In the genomic region with DNA sequence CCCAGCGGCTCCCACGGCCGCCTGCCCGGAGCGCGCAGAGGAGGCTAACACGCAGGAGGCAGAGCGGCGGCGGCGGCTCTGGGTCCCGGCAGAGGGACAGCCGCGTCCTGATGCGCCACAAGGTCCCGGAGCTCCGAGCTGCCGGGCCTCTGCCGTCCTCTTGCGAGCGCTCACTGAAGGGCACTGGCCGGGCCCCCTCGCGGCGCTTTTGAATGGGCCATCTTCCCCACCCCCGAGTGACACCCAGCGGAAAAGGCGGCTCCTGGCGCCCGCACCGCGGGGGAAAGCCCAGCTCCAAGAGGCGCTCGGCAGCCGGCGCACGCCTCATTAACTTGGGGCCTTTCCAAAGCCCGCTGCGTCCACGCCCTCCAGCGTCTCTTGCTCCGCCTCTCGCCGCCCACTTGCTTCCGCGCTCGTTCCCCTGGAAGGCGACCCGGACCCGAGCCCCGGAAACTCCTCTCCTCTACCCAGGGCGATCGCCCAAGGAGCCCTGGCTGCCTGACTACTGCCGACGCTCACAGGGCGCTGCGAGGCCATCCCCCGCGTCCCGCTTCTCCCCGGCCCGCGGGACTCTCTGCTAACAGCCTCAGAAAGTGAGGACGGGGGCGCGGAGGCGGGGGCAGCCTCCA, we compare ENCODE assay signal across 8 cellular contexts. TPM values are rescaled to one million over a fixed set of nuclear protein-coding genes. Genes with fewer than 3 reads are reported as not detected.
A peak's percentile ranks its signal among the peaks of the same experiment; 100 is the strongest.
DNase-seq lines count a peak whose midpoint lies in the region; ATAC-seq and TF ChIP-seq lines count a peak whose summit lies in the region.

Gene PHLDA1 (minus strand): TSS at position 363 of the 629 bp plus-strand sequence.

- peak; percentile 74 for TF ChIP-seq CTCF in AG09309 (IDR thresholded peaks at IDR 0.05; ENCODE audit: control insufficient read depth, insufficient read depth, low read depth, low read length, missing control alignments)
- TF ChIP-seq CTCF in WTC11 (IDR thresholded peaks at IDR 0.05), result no peak
- peak; percentile 58 for TF ChIP-seq CTCF in cardiac fibroblast (IDR thresholded peaks at IDR 0.05; ENCODE audit: low read depth, low read length)

- H3K4me1 Mint-ChIP-seq in WTC11, result peaks cover 53% of the 10 kb centered on the region

- CTCF ChIA-PET in WTC11 (lab: Charles Lee), result interaction anchor here (0.7 to 4.8 kb wide), 18 partner anchors 8 to 641 kb away, joined by 3 to 24 read pairs (median 5); partner anchors contain the start of gene GLIPR1L2

- DNase-seq in AG09309 (ENCODE audit: low read depth) (peak; percentile 88), NCI-H2227 treated with DMSO at 0.1 percent for 48 hours (lab: John Stamatoyannopoulos, UW) (peak; percentile 68), WTC11 (ENCODE audit: low spot score) (peak; percentile 92), cardiac fibroblast (ENCODE audit: low read depth in 2 of 2) (peak; percentile 98 to 99), inferior parietal cortex (ENCODE audit: extremely low spot score) (peak; percentile 90)
- DNase-seq in stimulated activated CD4-positive, alpha-beta T cell treated with anti-CD3 and anti-CD28 coated beads, Interleukin-12 subunit alpha, Interleukin-12 subunit beta, amount 100 ng/mL, for 24 hours (ENCODE audit: low read depth in 2 of 2), result peak; percentile 91 to 94

- H3K9me3 Mint-ChIP-seq in WTC11, result no peaks in the 10 kb centered on the region

- ATAC-seq in GM18909 (IDR thresholded peaks at IDR 0.05; ENCODE audit: poor library complexity, unreplicated experiment) (peak; percentile 89), HG03175 (IDR thresholded peaks at IDR 0.05; ENCODE audit: unreplicated experiment) (peak; percentile 82), WTC11 (peak; percentile 69)

- peak within 1 kb of the TSS; percentile 97 for H3K4me3 ChIP-seq in AG09309 (ENCODE audit: control insufficient read depth, low read depth, low read length)
- H3K4me3 ChIP-seq in cardiac fibroblast (replicated peaks in 1 of 2; ENCODE audit: low read depth in 2 of 2, low read length in 2 of 2), result peak within 1 kb of the TSS; percentile 78 to 96

- H3K27ac Mint-ChIP-seq in WTC11, result peak within 1 kb of the TSS; percentile 99

- POLR2A ChIA-PET in WTC11 (lab: Charles Lee), result interaction anchor here (0.6 to 2.2 kb wide), 6 partner anchors 9 to 520 kb away, joined by 3 to 14 read pairs (median 4); partner anchors contain the start of gene KRR1

- H3K4me3 Mint-ChIP-seq in WTC11, result peak within 1 kb of the TSS; percentile 91

- H3K27me3 Mint-ChIP-seq in WTC11 (ENCODE audit: low read depth), result peaks cover 3% of the 10 kb centered on the region; the same call in 1 of the 2 replicates

- H3K36me3 Mint-ChIP-seq in WTC11, result peaks cover 32% of the 10 kb centered on the region

TF ChIP-seq in WTC11, 78 proteins besides CTCF, POLR2A, EP300 and RAD21 (continues in another document):
- peak; percentile 75 for TF ChIP-seq TEAD1 (CRISPR knock-in tag; IDR thresholded peaks at IDR 0.05)
- TF ChIP-seq IRF2 (CRISPR knock-in tag; IDR thresholded peaks at IDR 0.05; ENCODE audit: borderline replicate concordance, low read depth), result no peak
- no peak for TF ChIP-seq PREB (CRISPR knock-in tag; IDR thresholded peaks at IDR 0.05; ENCODE audit: borderline replicate concordance)
- TF ChIP-seq SOX15 (CRISPR knock-in tag; IDR thresholded peaks at IDR 0.05), result no peak
- TF ChIP-seq FOXP1 (CRISPR knock-in tag; IDR thresholded peaks at IDR 0.05; ENCODE audit: borderline replicate concordance), result peak; percentile 16; the same call in 1 of the 2 replicates
- peak; percentile 73; the same call in 1 of the 2 replicates for TF ChIP-seq HMGXB4 (CRISPR knock-in tag; IDR thresholded peaks at IDR 0.05)
- no peak for TF ChIP-seq ZNF281 (CRISPR knock-in tag; IDR thresholded peaks at IDR 0.05)
- TF ChIP-seq, protein P1, sequence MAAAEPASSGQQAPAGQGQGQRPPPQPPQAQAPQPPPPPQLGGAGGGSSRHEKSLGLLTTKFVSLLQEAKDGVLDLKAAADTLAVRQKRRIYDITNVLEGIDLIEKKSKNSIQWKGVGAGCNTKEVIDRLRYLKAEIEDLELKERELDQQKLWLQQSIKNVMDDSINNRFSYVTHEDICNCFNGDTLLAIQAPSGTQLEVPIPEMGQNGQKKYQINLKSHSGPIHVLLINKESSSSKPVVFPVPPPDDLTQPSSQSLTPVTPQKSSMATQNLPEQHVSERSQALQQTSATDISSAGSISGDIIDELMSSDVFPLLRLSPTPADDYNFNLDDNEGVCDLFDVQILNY (CRISPR knock-in tag; IDR thresholded peaks at IDR 0.05), result no peak
- TF ChIP-seq USF1 (CRISPR knock-in tag; IDR thresholded peaks at IDR 0.05), result 0 out of 2 replicates have a peak, but pooled peaks have one; percentile 21
- no peak for TF ChIP-seq RORB (CRISPR knock-in tag; IDR thresholded peaks at IDR 0.05)
- TF ChIP-seq, protein P2, sequence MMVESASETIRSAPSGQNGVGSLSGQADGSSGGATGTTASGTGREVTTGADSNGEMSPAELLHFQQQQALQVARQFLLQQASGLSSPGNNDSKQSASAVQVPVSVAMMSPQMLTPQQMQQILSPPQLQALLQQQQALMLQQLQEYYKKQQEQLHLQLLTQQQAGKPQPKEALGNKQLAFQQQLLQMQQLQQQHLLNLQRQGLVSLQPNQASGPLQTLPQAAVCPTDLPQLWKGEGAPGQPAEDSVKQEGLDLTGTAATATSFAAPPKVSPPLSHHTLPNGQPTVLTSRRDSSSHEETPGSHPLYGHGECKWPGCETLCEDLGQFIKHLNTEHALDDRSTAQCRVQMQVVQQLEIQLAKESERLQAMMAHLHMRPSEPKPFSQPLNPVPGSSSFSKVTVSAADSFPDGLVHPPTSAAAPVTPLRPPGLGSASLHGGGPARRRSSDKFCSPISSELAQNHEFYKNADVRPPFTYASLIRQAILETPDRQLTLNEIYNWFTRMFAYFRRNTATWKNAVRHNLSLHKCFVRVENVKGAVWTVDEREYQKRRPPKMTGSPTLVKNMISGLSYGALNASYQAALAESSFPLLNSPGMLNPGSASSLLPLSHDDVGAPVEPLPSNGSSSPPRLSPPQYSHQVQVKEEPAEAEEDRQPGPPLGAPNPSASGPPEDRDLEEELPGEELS (CRISPR knock-in tag; IDR thresholded peaks at IDR 0.05), result peak; percentile 46; the same call in 1 of the 2 replicates
- TF ChIP-seq, protein P3, sequence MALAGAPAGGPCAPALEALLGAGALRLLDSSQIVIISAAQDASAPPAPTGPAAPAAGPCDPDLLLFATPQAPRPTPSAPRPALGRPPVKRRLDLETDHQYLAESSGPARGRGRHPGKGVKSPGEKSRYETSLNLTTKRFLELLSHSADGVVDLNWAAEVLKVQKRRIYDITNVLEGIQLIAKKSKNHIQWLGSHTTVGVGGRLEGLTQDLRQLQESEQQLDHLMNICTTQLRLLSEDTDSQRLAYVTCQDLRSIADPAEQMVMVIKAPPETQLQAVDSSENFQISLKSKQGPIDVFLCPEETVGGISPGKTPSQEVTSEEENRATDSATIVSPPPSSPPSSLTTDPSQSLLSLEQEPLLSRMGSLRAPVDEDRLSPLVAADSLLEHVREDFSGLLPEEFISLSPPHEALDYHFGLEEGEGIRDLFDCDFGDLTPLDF (CRISPR knock-in tag; IDR thresholded peaks at IDR 0.05), result 0 out of 2 replicates have a peak, but pooled peaks have one; percentile 13
- TF ChIP-seq SMAD4 (CRISPR knock-in tag; IDR thresholded peaks at IDR 0.05), result no peak

RNA-seq across cellular contexts. Expression of gene PHLDA1, which starts in this region (rescaled TPM):
- total RNA-seq in WTC11 (2021), result 34.9 to 51.3 TPM (median 51.1 TPM) in 3 replicates

Comparison
In these comparisons a context has a peak if more than half of its experiments do, and no peak if none do; other contexts are left out.
1. Peak in every context shown above with its lines: DNase-seq, ATAC-seq and H3K4me3 ChIP-seq.